In the genomic region with DNA sequence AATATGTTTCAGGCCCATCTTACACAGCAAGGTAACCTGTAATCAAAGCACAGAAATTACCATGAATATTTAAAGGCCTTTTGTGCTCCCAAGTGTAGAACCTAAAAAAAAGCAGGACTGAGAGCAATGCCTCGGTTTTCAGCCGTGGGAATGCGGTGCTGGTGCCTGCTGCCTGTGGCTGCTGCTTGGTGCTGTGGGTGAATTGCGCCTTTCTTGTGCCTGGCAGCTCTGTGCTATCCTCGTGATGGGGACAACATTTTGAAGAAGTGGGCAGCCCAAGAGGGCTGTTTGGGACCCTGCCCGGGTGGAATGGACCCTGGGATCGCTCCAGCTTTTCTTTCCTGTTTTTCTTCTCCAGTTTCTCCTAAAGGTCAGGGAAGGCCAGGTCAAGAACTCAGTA, we compare ENCODE assay signal across 12 cellular contexts.
"Had no signal": no experiment of that assay in that cellular context is flagged by ENCODE, and none has a peak within 500 bp of the region (broad histone marks: within the 10 kb centered on the region; RNA-seq: fewer than 3 reads in every experiment).

No MANE protein-coding gene starts in this region.

- DNase-seq: activated gamma-delta T cell; activated naive CD8-positive, alpha-beta T cell treated with anti-CD3 and anti-CD28 coated beads, Interleukin-2, amount 10 ng/mL, durations not matched to agents 7 days and 5 days; activated T-cell treated with anti-CD3 and anti-CD28 coated beads, Interleukin-2, amount 50 U/mL, for 4 hours; effector memory CD8-positive, alpha-beta T cell; left ventricle myocardium superior; right lobe of liver; SHP77 treated with DMSO at 0.1 percent for 48 hours; stimulated activated CD4-positive, alpha-beta T cell treated with anti-CD3 and anti-CD28 coated beads, Interleukin-2, amount 100 ng/mL, for 24 hours; stimulated activated naive B cell treated with anti-CD40 and anti-IgM and Interleukin-4, amounts not matched to agents 10 μg/mL and 1 μg/mL and 100 μg/mL, for 72 hours; upper lobe of left lung had no signal

- H3K9me3 ChIP-seq: right lobe of liver, suprapubic skin, upper lobe of left lung had no signal

- H3K4me3 ChIP-seq: neural progenitor cell, right lobe of liver, suprapubic skin, upper lobe of left lung had no signal

- ATAC-seq: activated T-cell treated with anti-CD3 and anti-CD28 coated beads, Interleukin-2, amount 50 U/mL, for 4 hours; effector memory CD8-positive, alpha-beta T cell; left ventricle myocardium superior; right lobe of liver; stimulated activated naive B cell treated with anti-CD40 and anti-IgM and Interleukin-4, amounts not matched to agents 10 μg/mL and 1 μg/mL and 100 μg/mL, for 72 hours had no signal

- H3K36me3 ChIP-seq: neural progenitor cell, right lobe of liver, suprapubic skin had no signal

- H3K4me2 ChIP-seq: neural progenitor cell had no signal

- H3K9ac ChIP-seq: neural progenitor cell had no signal

- H3K27ac ChIP-seq: neural progenitor cell, right lobe of liver, suprapubic skin, upper lobe of left lung had no signal

- H3K27me3 ChIP-seq: neural progenitor cell, right lobe of liver, suprapubic skin, upper lobe of left lung had no signal
